ENCODE assay signal across 21 cellular contexts in genomic region chr6:112881828-112882227, GRCh38.
A peak's percentile ranks its signal among the peaks of the same experiment; 100 is the strongest.
DNase-seq lines count a peak whose midpoint lies in the region; ATAC-seq and TF ChIP-seq lines count a peak whose summit lies in the region.
"Had no signal": no experiment of that assay in that cellular context is flagged by ENCODE, and none has a peak within 500 bp of the region (broad histone marks: within the 10 kb centered on the region; RNA-seq: fewer than 3 reads in every experiment).

No MANE protein-coding gene starts in this region.

- H3K4me3 ChIP-seq in ACC112 (ENCODE audit: low read depth, low read length), result no peak overlapping the region; the same call in 1 of the 2 replicates
- no peak overlapping the region for H3K4me3 ChIP-seq in adipocyte (ENCODE audit: low read length)
- H3K4me3 ChIP-seq in foreskin fibroblast (ENCODE audit: low read depth in 1 of 2, low read length in 2 of 2), result no peak overlapping the region
- no peak overlapping the region for H3K4me3 ChIP-seq in BE2C (ENCODE audit: low read depth, low read length)
- H3K4me3 ChIP-seq: ovary, stomach, transverse colon had no signal

- ATAC-seq in left colon, result no peak
- ATAC-seq: PC-3 had no signal

- H3K9me3 ChIP-seq in adipocyte (ENCODE audit: control insufficient read depth, low read length), result no peaks in the 10 kb centered on the region
- H3K9me3 ChIP-seq in BE2C, result no peaks in the 10 kb centered on the region
- H3K9me3 ChIP-seq: ovary, stomach, transverse colon had no signal

- H3K4me1 Mint-ChIP-seq in HFFc6 (ENCODE audit: low read depth), result peaks cover 60% of the 10 kb centered on the region
- H3K4me1 Mint-ChIP-seq: activated naive CD4-positive, alpha-beta T cell treated with anti-CD3 and anti-CD28 coated beads, Interleukin-2, amount 50 U/mL, for 24 hours had no signal

- peak overlapping the region; percentile 45 for H3K4me3 Mint-ChIP-seq in HFFc6
- H3K4me3 Mint-ChIP-seq: activated naive CD4-positive, alpha-beta T cell treated with anti-CD3 and anti-CD28 coated beads, Interleukin-2, amount 50 U/mL, for 24 hours; activated T-helper 1 cell treated with anti-CD3 and anti-CD28 coated beads, Interleukin-12 subunit alpha, Interleukin-12 subunit beta, Interleukin-2, Interleukin-4 antibody, amounts not matched to agents 30 ng/mL and 10 ng/mL and 1 ng/mL, durations not matched to agents 14 hours and 24 hours and 36 hours; T-helper 1 cell treated with Interleukin-12 subunit alpha and Interleukin-12 subunit beta and Interleukin-4 antibody, amounts not matched to agents 30 μg/mL and 1 μg/mL, for 36 hours had no signal

- DNase-seq in HFFc6, result peak; percentile 23
- peak; percentile 40 for DNase-seq in adipocyte (ENCODE audit: low read depth)
- peak; percentile 55 to 81 for DNase-seq in foreskin fibroblast
- no peak for DNase-seq in left colon
- DNase-seq in NCI-H526 treated with DMSO at 0.1 percent for 48 hours (lab: John Stamatoyannopoulos, UW), result no peak
- DNase-seq in BE2C, result no peak
- no peak for DNase-seq in hippocampal formation (lab: John Stamatoyannopoulos, UW)
- DNase-seq: activated CD4-positive, alpha-beta T cell treated with anti-CD3 and anti-CD28 coated beads, Interleukin-2, amount 50 U/mL, for 1 hour; C1 segment of cervical spinal cord; cerebellar nuclear complex; effector CD4-positive, alpha-beta T cell; H7; ovary; PC-3; stomach; transverse colon had no signal

- intact Hi-C loops in left colon (cut with DNase I, micrococcal nuclease), result no loop called here

- H3K9me3 Mint-ChIP-seq in HFFc6, result no peaks in the 10 kb centered on the region
- H3K9me3 Mint-ChIP-seq: activated naive CD4-positive, alpha-beta T cell treated with anti-CD3 and anti-CD28 coated beads, Interleukin-2, amount 50 U/mL, for 24 hours; activated T-helper 1 cell treated with anti-CD3 and anti-CD28 coated beads, Interleukin-12 subunit alpha, Interleukin-12 subunit beta, Interleukin-2, Interleukin-4 antibody, amounts not matched to agents 30 ng/mL and 10 ng/mL and 1 ng/mL, durations not matched to agents 14 hours and 24 hours and 36 hours had no signal

- H3K27ac Mint-ChIP-seq in HFFc6, result peak overlapping the region; percentile 77
- H3K27ac Mint-ChIP-seq: activated naive CD4-positive, alpha-beta T cell treated with anti-CD3 and anti-CD28 coated beads, Interleukin-2, amount 50 U/mL, for 24 hours; activated T-helper 1 cell treated with anti-CD3 and anti-CD28 coated beads, Interleukin-12 subunit alpha, Interleukin-12 subunit beta, Interleukin-2, Interleukin-4 antibody, amounts not matched to agents 30 ng/mL and 10 ng/mL and 1 ng/mL, durations not matched to agents 14 hours and 24 hours and 36 hours; T-helper 1 cell treated with Interleukin-12 subunit alpha and Interleukin-12 subunit beta and Interleukin-4 antibody, amounts not matched to agents 30 μg/mL and 1 μg/mL, for 36 hours had no signal

- H3K36me3 ChIP-seq in ACC112 (ENCODE audit: insufficient read depth, low read length) (no peaks in the 10 kb centered on the region), adipocyte (ENCODE audit: control insufficient read depth, insufficient read depth, low read length, severe bottlenecking) (no peaks in the 10 kb centered on the region), BE2C (no peaks in the 10 kb centered on the region)
- H3K36me3 ChIP-seq: ovary, stomach, transverse colon had no signal

- H2AFZ ChIP-seq in ACC112 (ENCODE audit: low read length, unreplicated experiment), result peak overlapping the region; percentile 71

- peaks cover 2% of the 10 kb centered on the region; the same call in 1 of the 2 replicates for H3K27me3 Mint-ChIP-seq in HFFc6 (ENCODE audit: insufficient read depth)
- H3K27me3 Mint-ChIP-seq: activated naive CD4-positive, alpha-beta T cell treated with anti-CD3 and anti-CD28 coated beads, Interleukin-2, amount 50 U/mL, for 24 hours had no signal

- H3K36me3 Mint-ChIP-seq in HFFc6 (ENCODE audit: low read depth), result no peaks in the 10 kb centered on the region
- H3K36me3 Mint-ChIP-seq: activated naive CD4-positive, alpha-beta T cell treated with anti-CD3 and anti-CD28 coated beads, Interleukin-2, amount 50 U/mL, for 24 hours had no signal

- peaks cover 41% of the 10 kb centered on the region for H3K4me1 ChIP-seq in ACC112 (ENCODE audit: control insufficient read depth, insufficient read depth, low read length, unreplicated experiment)
- H3K4me1 ChIP-seq in adipocyte (ENCODE audit: control insufficient read depth, insufficient read depth, low read length), result peaks cover 25% of the 10 kb centered on the region
- H3K4me1 ChIP-seq in BE2C, result no peaks in the 10 kb centered on the region

- no peak overlapping the region for H3K9ac ChIP-seq in adipocyte (ENCODE audit: low read length)

- H3K27ac ChIP-seq in ACC112 (ENCODE audit: low read depth, low read length), result peak overlapping the region; percentile 54
- H3K27ac ChIP-seq: ovary, stomach, transverse colon, VCaP had no signal

- H3K27me3 ChIP-seq in ACC112 (ENCODE audit: insufficient read depth, low read length) (no peaks in the 10 kb centered on the region), adipocyte (replicated peaks; ENCODE audit: control insufficient read depth, insufficient read depth, low read length) (no peaks in the 10 kb centered on the region), BE2C (no peaks in the 10 kb centered on the region)
- H3K27me3 ChIP-seq: ovary, stomach, transverse colon had no signal

- H3K79me2 ChIP-seq in ACC112 (ENCODE audit: control insufficient read depth, insufficient read depth, low read length, unreplicated experiment), result no peaks in the 10 kb centered on the region

- TF ChIP-seq CTCF in HFFc6 (IDR thresholded peaks at IDR 0.05), result no peak
- TF ChIP-seq CTCF in foreskin fibroblast (IDR thresholded peaks at IDR 0.05; ENCODE audit: low read depth, low read length), result no peak
- TF ChIP-seq CTCF in BE2C (IDR thresholded peaks at IDR 0.05; ENCODE audit: low read depth, low read length), result no peak

Comparison
In these comparisons a context has a peak if more than half of its experiments do, and no peak if none do; other contexts are left out.
1. DNase-seq: peak in HFFc6 (single experiment), adipocyte (single experiment) and foreskin fibroblast (2 of 2); none in left colon (0 of 2), NCI-H526 treated with DMSO at 0.1 percent for 48 hours (single experiment), BE2C (single experiment) and hippocampal formation (0 of 2).